Comparison of ENCODE assay signal across 11 cellular contexts in genomic region chr4:185332575-185333464, GRCh38.
DNase-seq lines count a peak whose midpoint lies in the region; ATAC-seq and TF ChIP-seq lines count a peak whose summit lies in the region.
"Had no signal": no experiment of that assay in that cellular context is flagged by ENCODE, and none has a peak within 500 bp of the region (broad histone marks: within the 10 kb centered on the region; RNA-seq: fewer than 3 reads in every experiment).

No MANE protein-coding gene starts in this region.

- H4K20me1 ChIP-seq in OCI-LY7 (ENCODE audit: insufficient read depth, low read length) = no peaks in the 10 kb centered on the region

- POLR2A ChIA-PET in OCI-LY7 (lab: Charles Lee) = interaction anchor here (0.6 to 1.1 kb wide), 2 partner anchors 13 to 27 kb away, joined by 3 read pairs; no protein-coding TSS in a partner anchor

- TF ChIP-seq CTCF in OCI-LY7 (conservative IDR thresholded peaks at IDR 0.05; ENCODE audit: low read length) (no peak), Peyer's patch (IDR thresholded peaks at IDR 0.05) (no peak)

- CTCF ChIA-PET in OCI-LY7 (lab: Charles Lee; ENCODE audit: unreplicated experiment) = no interaction called here

- no peak for TF ChIP-seq POLR2A in Peyer's patch (IDR thresholded peaks at IDR 0.05)

- peaks cover 47% of the 10 kb centered on the region for H3K36me3 ChIP-seq in OCI-LY7 (ENCODE audit: insufficient read depth, low read length)
- peaks cover 0 to 4% (median 0%) of the 10 kb centered on the region in 3 donors for H3K36me3 ChIP-seq in Peyer's patch
- H3K36me3 ChIP-seq: gastrocnemius medialis, prostate gland, vagina had no signal

- ATAC-seq in GM18861 (IDR thresholded peaks at IDR 0.05; ENCODE audit: unreplicated experiment) (peak; percentile 59), GM21381 (IDR thresholded peaks at IDR 0.05; ENCODE audit: unreplicated experiment) (peak; percentile 69), HG03025 (IDR thresholded peaks at IDR 0.05; ENCODE audit: low FRiP score, unreplicated experiment) (peak; percentile 70)
- ATAC-seq: gastrocnemius medialis had no signal

- H3K9me2 ChIP-seq in OCI-LY7 (ENCODE audit: insufficient read depth, low read length) = no peaks in the 10 kb centered on the region

- BruUV-seq in OCI-LY7 (replicated peaks; lab: Mats Ljungman, UMichigan) = no TSS peak

- H3K79me2 ChIP-seq in OCI-LY7 (ENCODE audit: insufficient read depth, low read depth, low read length) = no peaks in the 10 kb centered on the region

- H2AFZ ChIP-seq in OCI-LY7 (ENCODE audit: low read length) = no peak overlapping the region

- intact Hi-C loops in OCI-LY7 (cut with micrococcal nuclease; ENCODE audit: unreplicated experiment) = no loop called here

- DNase-seq in OCI-LY7 (ENCODE audit: low spot score) = peak; percentile 7
- DNase-seq in HCEC 1CT = no peak
- DNase-seq in Peyer's patch = no peak
- no peak for DNase-seq in activated T-cell treated with anti-CD3 and anti-CD28 coated beads, Interleukin-2, amount 50 U/mL, for 48 hours
- no peak for DNase-seq in activated CD4-positive, alpha-beta T cell treated with anti-CD3 and anti-CD28 coated beads for 48 hours
- DNase-seq: gastrocnemius medialis had no signal

- H3K27ac ChIP-seq in OCI-LY7 (ENCODE audit: low read depth, low read length, poor library complexity, severe bottlenecking) (no peak overlapping the region), Peyer's patch (no peak overlapping the region)
- H3K27ac ChIP-seq: gastrocnemius medialis, prostate gland, vagina had no signal

- H3K4me1 ChIP-seq in OCI-LY7 (ENCODE audit: insufficient read depth, low read length, poor library complexity, severe bottlenecking) = peaks cover 10% of the 10 kb centered on the region
- H3K4me1 ChIP-seq in Peyer's patch = no peaks in the 10 kb centered on the region
- H3K4me1 ChIP-seq: gastrocnemius medialis, prostate gland, vagina had no signal

- H3K9me3 ChIP-seq in OCI-LY7 (ENCODE audit: low read length) (no peaks in the 10 kb centered on the region), Peyer's patch (no peaks in the 10 kb centered on the region)
- H3K9me3 ChIP-seq: gastrocnemius medialis, prostate gland, vagina had no signal

- H3K27me3 ChIP-seq in Peyer's patch = no peaks in the 10 kb centered on the region
- H3K27me3 ChIP-seq: gastrocnemius medialis, vagina had no signal

- H3K4me2 ChIP-seq in OCI-LY7 (ENCODE audit: low read length) = no peak overlapping the region

- H3K4me3 ChIP-seq in OCI-LY7 (ENCODE audit: low read depth, low read length, poor library complexity, severe bottlenecking) (no peak overlapping the region), Peyer's patch (no peak overlapping the region)
- H3K4me3 ChIP-seq: gastrocnemius medialis, prostate gland, vagina had no signal
